Comparison of ENCODE assay signal across 23 cellular contexts in genomic region chr10:72435570-72435969, GRCh38.
"Had no signal": no experiment of that assay in that cellular context is flagged by ENCODE, and none has a peak within 500 bp of the region (broad histone marks: within the 10 kb centered on the region; RNA-seq: fewer than 3 reads in every experiment).

No MANE protein-coding gene starts in this region.

- H3K27ac ChIP-seq: colonic mucosa, epithelial cell of prostate, esophagus squamous epithelium, gastrocnemius medialis, heart right ventricle, left lung, lower lobe of right lung had no signal

- H3K27me3 ChIP-seq: colonic mucosa, esophagus squamous epithelium, gastrocnemius medialis, heart right ventricle, left lung had no signal

- ATAC-seq: effector memory CD8-positive, alpha-beta T cell; esophagus mucosa; gastrocnemius medialis; heart right ventricle; left cardiac atrium; left lung; left ventricle myocardium superior; lower lobe of right lung; mucosa of descending colon had no signal

- H3K4me1 ChIP-seq: colonic mucosa, esophagus squamous epithelium, gastrocnemius medialis, heart right ventricle, left lung, lower lobe of right lung had no signal

- DNase-seq: colonic mucosa; cortex of kidney; effector CD8-positive, alpha-beta T cell; effector memory CD8-positive, alpha-beta T cell; endodermal cell; erythroblast; esophagus squamous epithelium; foreskin fibroblast; foreskin melanocyte; gastrocnemius medialis; glutamatergic neuron; heart right ventricle; hippocampal formation; left cardiac atrium; left lung; left ventricle myocardium superior; lower lobe of right lung; mesenchymal stem cell; mucosa of descending colon had no signal

- H3K27ac Mint-ChIP-seq: dendritic cell treated with granulocyte-macrophage colony-stimulating factor and Interleukin-4, amounts not matched to agents 40 ng/mL and 50 ng/mL, for 4 days; effector memory CD8-positive, alpha-beta T cell; endodermal cell; mesothelial cell of epicardium had no signal

- H3K9me3 Mint-ChIP-seq: dendritic cell treated with granulocyte-macrophage colony-stimulating factor and Interleukin-4, amounts not matched to agents 40 ng/mL and 50 ng/mL, for 4 days; effector memory CD8-positive, alpha-beta T cell had no signal

- H3K27me3 Mint-ChIP-seq: dendritic cell treated with granulocyte-macrophage colony-stimulating factor and Interleukin-4, amounts not matched to agents 40 ng/mL and 50 ng/mL, for 4 days; effector memory CD8-positive, alpha-beta T cell had no signal

- H3K36me3 ChIP-seq: colonic mucosa, esophagus squamous epithelium, gastrocnemius medialis, heart right ventricle, left lung, lower lobe of right lung had no signal

- H3K4me3 ChIP-seq: colonic mucosa, esophagus squamous epithelium, gastrocnemius medialis, heart right ventricle, left lung, lower lobe of right lung, mucosa of descending colon had no signal

- H3K4me1 Mint-ChIP-seq: endodermal cell, mesothelial cell of epicardium had no signal

- H3K9me3 ChIP-seq: colonic mucosa, esophagus squamous epithelium, gastrocnemius medialis, left lung, lower lobe of right lung, mucosa of descending colon had no signal

- H3K4me3 Mint-ChIP-seq: dendritic cell treated with granulocyte-macrophage colony-stimulating factor and Interleukin-4, amounts not matched to agents 40 ng/mL and 50 ng/mL, for 4 days; effector memory CD8-positive, alpha-beta T cell; endodermal cell; mesothelial cell of epicardium had no signal
